In the genomic region with DNA sequence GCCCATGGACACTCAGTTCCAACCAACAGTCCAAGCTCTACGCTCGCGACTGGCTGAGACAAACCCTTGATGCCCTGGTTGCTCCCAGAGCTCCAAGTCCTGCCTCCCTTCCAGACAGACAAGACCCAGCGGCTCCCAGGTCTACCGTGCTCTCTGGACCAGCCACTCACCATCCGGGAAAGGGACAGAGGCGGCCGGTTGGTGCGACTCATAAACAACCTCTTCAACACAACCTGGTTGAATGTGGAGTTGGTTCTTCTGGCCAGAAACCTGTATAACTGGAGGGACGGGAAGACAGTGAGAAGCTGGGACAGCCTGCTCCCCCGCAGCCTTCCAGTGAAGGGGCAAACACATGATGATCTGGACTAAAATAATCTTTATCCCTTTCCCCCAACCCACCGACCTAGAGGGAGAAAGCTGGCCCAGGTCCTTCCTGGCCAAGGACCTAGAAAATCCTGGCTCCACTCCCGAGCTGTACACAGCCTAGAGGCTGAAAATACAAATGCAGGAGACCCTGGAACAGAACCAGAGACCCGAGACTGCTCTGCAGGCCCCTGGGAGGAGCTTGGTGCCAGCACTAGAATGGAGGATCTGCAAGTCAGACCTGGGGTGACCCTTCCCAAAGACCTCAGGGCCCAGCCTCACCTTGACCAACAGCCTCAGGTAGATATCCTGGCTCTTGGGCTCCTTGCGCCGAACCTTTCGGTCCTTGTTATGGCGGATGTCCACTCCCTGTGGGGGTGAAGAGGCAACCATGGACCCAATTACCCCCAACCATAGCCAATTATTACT, we compare ENCODE assay signal across 8 cellular contexts. TPM values are rescaled to one million over a fixed set of nuclear protein-coding genes. Genes with fewer than 3 reads are reported as not detected.
DNase-seq lines count a peak whose midpoint lies in the region; ATAC-seq, FAIRE-seq and TF ChIP-seq lines count a peak whose summit lies in the region.

No MANE protein-coding gene starts in this region.

- intact Hi-C loops in esophagus squamous epithelium (cut with DNase I) = no loop called here

- H3K4me3 ChIP-seq in Peyer's patch = peak overlapping the region in 3 of 4 donors; percentile 62 to 93 (median 90)
- peak overlapping the region; percentile 75 to 96 (median 82) for H3K4me3 ChIP-seq in esophagus squamous epithelium

- peaks cover 4 to 37% (median 15%) of the 10 kb centered on the region in 4 donors for H3K4me1 ChIP-seq in Peyer's patch
- H3K4me1 ChIP-seq in esophagus squamous epithelium = peaks cover 32 to 77% (median 37%) of the 10 kb centered on the region in 3 donors

- no peaks in the 10 kb centered on the region for H3K9me3 ChIP-seq in Peyer's patch
- no peaks in the 10 kb centered on the region for H3K9me3 ChIP-seq in esophagus squamous epithelium

- peak overlapping the region; percentile 99 for H3K27ac Mint-ChIP-seq in progenitor cell of endocrine pancreas

- no peaks in the 10 kb centered on the region for H3K27me3 Mint-ChIP-seq in progenitor cell of endocrine pancreas

- peaks cover 35% of the 10 kb centered on the region for H3K4me1 Mint-ChIP-seq in progenitor cell of endocrine pancreas (ENCODE audit: low read depth)

- no peak for FAIRE-seq in urothelium cell line (lab: Jason Lieb, UNC)

- peaks cover 11% of the 10 kb centered on the region for H3K36me3 Mint-ChIP-seq in progenitor cell of endocrine pancreas (ENCODE audit: insufficient read depth)

- WGBS in esophagus squamous epithelium, 2 donors = 15 to 37% methylated on average over 3 to 5 of the region's 18 CpGs

- in situ Hi-C loops in KBM-7 (cut with MboI; ENCODE audit: low pct_unique_long_range_greater_than_20kb, low sequenced_read_pairs) = no loop called here

- TF ChIP-seq POLR2A in Peyer's patch (IDR thresholded peaks at IDR 0.05) (no peak), esophagus squamous epithelium (IDR thresholded peaks at IDR 0.05) (no peak)

- TF ChIP-seq CTCF in Peyer's patch (IDR thresholded peaks at IDR 0.05) (no peak), esophagus squamous epithelium (IDR thresholded peaks at IDR 0.05) (no peak), progenitor cell of endocrine pancreas (IDR thresholded peaks at IDR 0.05; ENCODE audit: unreplicated experiment) (no peak)

- H3K27me3 ChIP-seq in Peyer's patch = no peaks in the 10 kb centered on the region
- H3K27me3 ChIP-seq in esophagus squamous epithelium = no peaks in the 10 kb centered on the region

- no peaks in the 10 kb centered on the region for H3K9me3 Mint-ChIP-seq in progenitor cell of endocrine pancreas (ENCODE audit: low read depth)

- H3K4me3 Mint-ChIP-seq in progenitor cell of endocrine pancreas (ENCODE audit: low read depth) = peak overlapping the region; percentile 93

- H3K36me3 ChIP-seq in Peyer's patch (peaks cover 0 to 30% (median 0%) of the 10 kb centered on the region in 3 donors), esophagus squamous epithelium (peaks cover 17 to 37% (median 24%) of the 10 kb centered on the region in 3 donors)

- ATAC-seq in GM21360 (IDR thresholded peaks at IDR 0.05; ENCODE audit: unreplicated experiment) = no peak

- H3K27ac ChIP-seq in Peyer's patch = peak overlapping the region; percentile 88 to 97 (median 92)
- H3K27ac ChIP-seq in esophagus squamous epithelium = peak overlapping the region; percentile 91 to 96 (median 94)

- DNase-seq in GM03348 (ENCODE audit: low spot score) (peak; percentile 32), Peyer's patch (peak in 1 of 3 donors; percentile 59), esophagus squamous epithelium (lab: John Stamatoyannopoulos, UW) (no peak), progenitor cell of endocrine pancreas (ENCODE audit: low spot score, unreplicated experiment) (no peak), KBM-7 (no peak), urothelium cell line (ENCODE audit: low spot score) (no peak), NCI-H1092 treated with DMSO at 0.1 percent for 48 hours (lab: John Stamatoyannopoulos, UW) (no peak)

RNA-seq across cellular contexts. Expression of gene RPL18, which starts 1.6 kb away (rescaled TPM):
- total RNA-seq in Peyer's patch = 1,000 to 10,000 TPM; 1,077 to 1,595 (median 1,505) TPM
- total RNA-seq in esophagus squamous epithelium = 1,000 to 10,000 TPM; 1,870 to 2,808 (median 2,491) TPM
- total RNA-seq in progenitor cell of endocrine pancreas = 1,379 and 1,392 TPM in 2 replicates

RNA-seq across cellular contexts. Expression of gene SPHK2, which starts 2.0 kb away (rescaled TPM):
- total RNA-seq in Peyer's patch = 100 to 1,000 TPM in 2 of 4 donors, 10 to 100 TPM in 2; 34.7 to 121 (median 96.7) TPM
- 10 to 100 TPM in 2 of 4 donors, 1 to 10 TPM in 2; 7.0 to 10.9 (median 9.7) TPM for total RNA-seq in esophagus squamous epithelium
- total RNA-seq in progenitor cell of endocrine pancreas = 137 and 138 TPM in 2 replicates

RNA-seq across cellular contexts. Expression of gene FAM83E, which starts 2.5 kb away (rescaled TPM):
- total RNA-seq in Peyer's patch (100 to 1,000 TPM in 3 of 4 donors, 10 to 100 TPM in 1; 58.6 to 203 (median 130) TPM), esophagus squamous epithelium (10 to 100 TPM in 1 of 4 donors, 1 to 10 TPM in 3; 3.1 to 12.3 (median 8.6) TPM), progenitor cell of endocrine pancreas (3.8 and 4.3 TPM in 2 replicates)

RNA-seq across cellular contexts. Expression of gene SPACA4, which starts 10.8 kb away (rescaled TPM):
- total RNA-seq in Peyer's patch (not detected), esophagus squamous epithelium (1 to 10 TPM in 3 of 4 donors, not detected in 1; 1.3 to 1.7 (median 1.4) TPM), progenitor cell of endocrine pancreas (not detected in 2 replicates)

RNA-seq across cellular contexts. Expression of gene DBP, which starts 19.8 kb away (rescaled TPM):
- total RNA-seq in Peyer's patch (10 to 100 TPM in 3 of 4 donors, 1 to 10 TPM in 1; 9.9 to 51.5 (median 35.8) TPM), esophagus squamous epithelium (10 to 100 TPM in 3 of 4 donors, 1 to 10 TPM in 1; 4.2 to 16.2 (median 11.7) TPM), progenitor cell of endocrine pancreas (5.1 and 5.3 TPM in 2 replicates)

Comparison
In these comparisons a context has a peak if more than half of its experiments do, and no peak if none do; other contexts are left out.
1. RNA of gene FAM83E, which starts 2.5 kb away (total RNA-seq): 58.6 to 203 TPM in Peyer's patch; 3.1 to 12.3 TPM in esophagus squamous epithelium and 3.8 to 4.3 TPM in progenitor cell of endocrine pancreas; every median in the first group is over 4 times any median in the second.